ENCODE assay signal across 14 cellular contexts in the genomic region with DNA sequence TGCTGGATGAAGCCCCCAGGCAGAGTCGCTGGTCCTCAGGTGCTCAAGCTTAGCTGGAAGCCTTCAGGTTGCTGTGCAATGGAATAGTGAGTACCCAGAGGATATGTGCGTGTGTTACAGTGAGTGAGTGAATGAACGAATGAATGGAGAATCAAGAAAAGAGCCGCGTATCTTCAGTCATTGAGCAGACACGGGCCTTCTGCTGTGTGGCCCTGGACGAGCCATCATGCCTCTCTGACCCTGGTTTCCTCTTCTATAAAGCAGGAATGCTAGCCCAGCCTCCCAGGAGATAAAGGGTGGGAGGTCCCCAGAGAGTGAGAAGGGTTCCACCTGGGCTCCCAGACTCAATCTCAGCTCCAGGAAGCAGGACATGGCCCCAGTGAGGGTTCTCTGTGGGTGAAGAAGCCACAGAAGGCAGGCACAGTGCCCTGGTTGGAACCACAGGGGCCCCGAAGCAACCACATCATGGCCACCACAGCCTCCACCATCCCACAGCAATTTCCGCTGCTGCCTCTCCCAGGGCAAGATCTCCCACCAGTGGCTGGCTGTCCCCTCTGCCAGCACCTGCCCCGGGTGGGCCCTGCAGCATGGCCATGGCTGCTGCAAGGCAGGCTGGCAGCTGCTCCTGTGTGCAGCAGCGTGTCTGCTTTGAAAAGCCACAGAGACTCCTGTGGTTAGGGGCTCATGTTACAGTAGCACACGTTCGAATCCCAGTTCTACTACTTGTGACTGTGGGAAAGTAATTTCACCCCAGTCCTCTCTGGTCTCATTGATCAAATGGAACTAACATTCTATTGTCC. TPM values are rescaled to one million over a fixed set of nuclear protein-coding genes. Genes with fewer than 3 reads are reported as not detected.
A peak's percentile ranks its signal among the peaks of the same experiment; 100 is the strongest.
DNase-seq lines count a peak whose midpoint lies in the region; ATAC-seq and TF ChIP-seq lines count a peak whose summit lies in the region.
"Not testable (repeated sequence)": the region's sequence is repeated elsewhere in the genome, so short reads cannot be mapped to it uniquely, and the experiment has no call there.
"Had no signal": no experiment of that assay in that cellular context is flagged by ENCODE, and none has a peak within 500 bp of the region (broad histone marks: within the 10 kb centered on the region; RNA-seq: fewer than 3 reads in every experiment).

No MANE protein-coding gene starts in this region.

- H3K27me3 Mint-ChIP-seq in CD8-positive, alpha-beta T cell (ENCODE audit: low read depth); activated CD4-positive, alpha-beta T cell treated with anti-CD3 and anti-CD28 coated beads for 36 hours; naive B cell; stimulated activated naive B cell treated with anti-CD40 and anti-IgM and Interleukin-4, amounts not matched to agents 10 μg/mL and 1 μg/mL and 100 μg/mL, for 72 hours: not testable (repeated sequence)

- H3K36me3 ChIP-seq in CD8-positive, alpha-beta T cell (ENCODE audit: insufficient read depth, low read length), result not testable (repeated sequence)

- not testable (repeated sequence) for H3K27ac ChIP-seq in CD8-positive, alpha-beta T cell (ENCODE audit: low read depth, low read length)

- not testable (repeated sequence) for H3K27ac Mint-ChIP-seq in CD8-positive, alpha-beta T cell; activated CD4-positive, alpha-beta T cell treated with anti-CD3 and anti-CD28 coated beads for 36 hours; activated naive CD4-positive, alpha-beta T cell treated with anti-CD3 and anti-CD28 coated beads, Interleukin-2, amount 50 U/mL, for 72 hours; naive B cell; stimulated activated naive B cell treated with anti-CD40 and anti-IgM and Interleukin-4, amounts not matched to agents 10 μg/mL and 1 μg/mL and 100 μg/mL, for 72 hours

- POLR2A ChIA-PET in CD8-positive, alpha-beta T cell (lab: Charles Lee); activated CD4-positive, alpha-beta T cell treated with anti-CD3 and anti-CD28 coated beads for 36 hours (lab: Charles Lee): not testable (repeated sequence)

- not testable (repeated sequence) for H3K9me3 ChIP-seq in CD8-positive, alpha-beta T cell (ENCODE audit: low read length)

- H3K9me3 Mint-ChIP-seq in CD8-positive, alpha-beta T cell; activated CD4-positive, alpha-beta T cell treated with anti-CD3 and anti-CD28 coated beads for 36 hours (ENCODE audit: low read depth); activated naive CD4-positive, alpha-beta T cell treated with anti-CD3 and anti-CD28 coated beads, Interleukin-2, amount 50 U/mL, for 72 hours; naive B cell; stimulated activated naive B cell treated with anti-CD40 and anti-IgM and Interleukin-4, amounts not matched to agents 10 μg/mL and 1 μg/mL and 100 μg/mL, for 72 hours: not testable (repeated sequence)

- H3K36me3 Mint-ChIP-seq in CD8-positive, alpha-beta T cell; activated CD4-positive, alpha-beta T cell treated with anti-CD3 and anti-CD28 coated beads for 36 hours (ENCODE audit: low read depth); activated naive CD4-positive, alpha-beta T cell treated with anti-CD3 and anti-CD28 coated beads, Interleukin-2, amount 50 U/mL, for 72 hours; naive B cell; stimulated activated naive B cell treated with anti-CD40 and anti-IgM and Interleukin-4, amounts not matched to agents 10 μg/mL and 1 μg/mL and 100 μg/mL, for 72 hours: not testable (repeated sequence)

- H3K4me1 ChIP-seq in CD8-positive, alpha-beta T cell (ENCODE audit: insufficient read depth, low read length), result not testable (repeated sequence)

- not testable (repeated sequence) for H3K4me3 Mint-ChIP-seq in CD8-positive, alpha-beta T cell; activated CD4-positive, alpha-beta T cell treated with anti-CD3 and anti-CD28 coated beads for 36 hours; naive B cell; stimulated activated naive B cell treated with anti-CD40 and anti-IgM and Interleukin-4, amounts not matched to agents 10 μg/mL and 1 μg/mL and 100 μg/mL, for 72 hours

- not testable (repeated sequence) for TF ChIP-seq CTCF in CD8-positive, alpha-beta T cell (IDR thresholded peaks at IDR 0.05)

- not testable (repeated sequence) for H3K4me1 Mint-ChIP-seq in CD8-positive, alpha-beta T cell (ENCODE audit: low read depth); activated CD4-positive, alpha-beta T cell treated with anti-CD3 and anti-CD28 coated beads for 36 hours; naive B cell; stimulated activated naive B cell treated with anti-CD40 and anti-IgM and Interleukin-4, amounts not matched to agents 10 μg/mL and 1 μg/mL and 100 μg/mL, for 72 hours

- intact Hi-C loops in CD8-positive, alpha-beta T cell (cut with DNase I, micrococcal nuclease); activated CD4-positive, alpha-beta T cell treated with anti-CD3 and anti-CD28 coated beads for 36 hours (cut with DNase I, micrococcal nuclease): not testable (repeated sequence)

- not testable (repeated sequence) for DNase-seq in CD8-positive, alpha-beta T cell; activated CD4-positive, alpha-beta T cell treated with anti-CD3 and anti-CD28 coated beads for 36 hours; activated naive CD4-positive, alpha-beta T cell treated with anti-CD3 and anti-CD28 coated beads, Interleukin-2, amount 50 U/mL, for 72 hours (ENCODE audit: low spot score in 2 of 2); naive B cell; stimulated activated naive B cell treated with anti-CD40 and anti-IgM and Interleukin-4, amounts not matched to agents 10 μg/mL and 1 μg/mL and 100 μg/mL, for 72 hours

- not testable (repeated sequence) for H3K27me3 ChIP-seq in CD8-positive, alpha-beta T cell (ENCODE audit: insufficient read depth, low read length)

- CTCF ChIA-PET in CD8-positive, alpha-beta T cell (lab: Charles Lee); activated CD4-positive, alpha-beta T cell treated with anti-CD3 and anti-CD28 coated beads for 36 hours (lab: Charles Lee): not testable (repeated sequence)

- not testable (repeated sequence) for H3K4me3 ChIP-seq in CD8-positive, alpha-beta T cell (ENCODE audit: low read depth, low read length)

- peak; percentile 62 for ATAC-seq in CD8-positive, alpha-beta T cell
- ATAC-seq in GM19043 (IDR thresholded peaks at IDR 0.05; ENCODE audit: low read depth, unreplicated experiment), result peak; percentile 49
- peak; percentile 39 for ATAC-seq in GM21619 (IDR thresholded peaks at IDR 0.05; ENCODE audit: unreplicated experiment)
- ATAC-seq in HG03354 (IDR thresholded peaks at IDR 0.05; ENCODE audit: poor library complexity, severe bottlenecking, unreplicated experiment), result peak; percentile 52
- peak; percentile 64 for ATAC-seq in activated CD4-positive, alpha-beta T cell treated with anti-CD3 and anti-CD28 coated beads for 36 hours
- peak; percentile 69 to 77 for ATAC-seq in activated naive CD4-positive, alpha-beta T cell treated with anti-CD3 and anti-CD28 coated beads, Interleukin-2, amount 50 U/mL, for 72 hours
- ATAC-seq in naive B cell (ENCODE audit: low read depth in 2 of 2), result peak; percentile 65 to 66
- peak; percentile 75 to 76 for ATAC-seq in stimulated activated naive B cell treated with anti-CD40 and anti-IgM and Interleukin-4, amounts not matched to agents 10 μg/mL and 1 μg/mL and 100 μg/mL, for 72 hours (replicated peaks)

RNA-seq across cellular contexts. Expression of gene GRAPL, which starts 34.1 kb away (rescaled TPM):
- 10 to 100 TPM; 15.7 to 18.7 TPM for total RNA-seq in CD8-positive, alpha-beta T cell
- total RNA-seq in activated CD4-positive, alpha-beta T cell treated with anti-CD3 and anti-CD28 coated beads for 36 hours, result 1 to 10 TPM; 2.9 to 4.0 TPM
- 1 to 10 TPM; 8.1 to 9.4 TPM for total RNA-seq in activated naive CD4-positive, alpha-beta T cell treated with anti-CD3 and anti-CD28 coated beads, Interleukin-2, amount 50 U/mL, for 72 hours
- 1 to 10 TPM in 5 of 6 donors, not detected in 1; 3.5 to 7.2 (median 4.4) TPM for polyA plus RNA-seq in naive B cell (ENCODE audit: low read depth in 6 of 6)
- total RNA-seq: H7, HepG2, HFFc6, HT-29, LHCN-M2 had no signal
- polyA plus RNA-seq: K562 had no signal
